Comparison of ENCODE assay signal across 15 cellular contexts in genomic region chr18:35491689-35492077, GRCh38. TPM values are rescaled to one million over a fixed set of nuclear protein-coding genes. Genes with fewer than 3 reads are reported as not detected.
DNase-seq lines count a peak whose midpoint lies in the region; ATAC-seq and TF ChIP-seq lines count a peak whose summit lies in the region.
"Had no signal": no experiment of that assay in that cellular context is flagged by ENCODE, and none has a peak within 500 bp of the region (broad histone marks: within the 10 kb centered on the region; RNA-seq: fewer than 3 reads in every experiment).

No MANE protein-coding gene starts in this region.

- peak overlapping the region; percentile 37 for H3K4me3 Mint-ChIP-seq in WTC11
- H3K4me3 Mint-ChIP-seq: activated CD4-positive, alpha-beta memory T cell treated with anti-CD3 and anti-CD28 coated beads for 36 hours; type B pancreatic cell had no signal

- DNase-seq in SKM-1 treated with dmso at 0.1 percent for 144 hours (lab: John Stamatoyannopoulos, UW; ENCODE audit: unreplicated experiment) (peak; percentile 7), SKM-1 (lab: John Stamatoyannopoulos, UW; ENCODE audit: unreplicated experiment) (no peak), WTC11 (ENCODE audit: low spot score) (no peak), fibroblast of villous mesenchyme (ENCODE audit: low read depth) (peak; percentile 14), osteoblast (ENCODE audit: insufficient read length, low spot score, missing footprints) (no peak), posterior cingulate gyrus (no peak)
- no peak for DNase-seq in stimulated activated CD4-positive, alpha-beta T cell treated with anti-CD3 and anti-CD28 coated beads, Interleukin-4, amount 100 ng/mL, for 1 hour
- DNase-seq: 8988T; activated CD4-positive, alpha-beta memory T cell treated with anti-CD3 and anti-CD28 coated beads for 36 hours; activated naive CD4-positive, alpha-beta T cell; NCI-H2227 treated with DMSO at 0.1 percent for 48 hours had no signal

- intact Hi-C loops in posterior cingulate gyrus (cut with DNase I) = no loop called here

- H3K4me1 Mint-ChIP-seq in WTC11 = peaks cover 90% of the 10 kb centered on the region

- peaks cover 19% of the 10 kb centered on the region for H3K4me1 ChIP-seq in osteoblast (ENCODE audit: insufficient read depth, low read length)

- H3K27me3 ChIP-seq in osteoblast (ENCODE audit: insufficient read depth, low read length) = no peaks in the 10 kb centered on the region
- H3K27me3 ChIP-seq: gastroesophageal sphincter had no signal

- no peaks in the 10 kb centered on the region for H3K9me3 ChIP-seq in osteoblast (ENCODE audit: low read depth, low read length)
- H3K9me3 ChIP-seq: gastroesophageal sphincter had no signal

- POLR2A ChIA-PET in WTC11 (lab: Charles Lee) = no interaction called here

- peaks cover 88% of the 10 kb centered on the region for H3K79me2 ChIP-seq in osteoblast (ENCODE audit: insufficient read depth, low read length)

- no peaks in the 10 kb centered on the region for H3K9me3 Mint-ChIP-seq in WTC11
- H3K9me3 Mint-ChIP-seq: type B pancreatic cell had no signal

- H3K36me3 ChIP-seq in osteoblast (ENCODE audit: insufficient read depth, low read length) = no peaks in the 10 kb centered on the region
- H3K36me3 ChIP-seq: gastroesophageal sphincter had no signal

- TF ChIP-seq CTCF in WTC11 (IDR thresholded peaks at IDR 0.05) = no peak
- no peak for TF ChIP-seq CTCF in fibroblast of villous mesenchyme (IDR thresholded peaks at IDR 0.05; ENCODE audit: insufficient read depth, low read depth, low read length)
- no peak for TF ChIP-seq CTCF in osteoblast (IDR thresholded peaks at IDR 0.05; ENCODE audit: extremely low read depth, low read depth, low read length)

- H3K4me3 ChIP-seq in fibroblast of villous mesenchyme (ENCODE audit: low read depth, low read length) (no peak overlapping the region), osteoblast (ENCODE audit: insufficient read depth, low read length) (no peak overlapping the region)
- H3K4me3 ChIP-seq: coronary artery, gastroesophageal sphincter had no signal

- ATAC-seq in WTC11 (peak; percentile 81), GM19324 (IDR thresholded peaks at IDR 0.05; ENCODE audit: low FRiP score, unreplicated experiment) (no peak)
- ATAC-seq: gastroesophageal sphincter had no signal

- CTCF ChIA-PET in WTC11 (lab: Charles Lee) = interaction anchor here (1.1 kb wide), 1 partner anchor 35 kb away, joined by 3 read pairs; no protein-coding TSS in a partner anchor

- H3K27me3 Mint-ChIP-seq in WTC11 (ENCODE audit: low read depth) = no peaks in the 10 kb centered on the region
- H3K27me3 Mint-ChIP-seq: activated CD4-positive, alpha-beta memory T cell treated with anti-CD3 and anti-CD28 coated beads for 36 hours; type B pancreatic cell had no signal

- H3K27ac Mint-ChIP-seq in WTC11 = peak overlapping the region; percentile 95
- H3K27ac Mint-ChIP-seq: activated CD4-positive, alpha-beta memory T cell treated with anti-CD3 and anti-CD28 coated beads for 36 hours; type B pancreatic cell had no signal

- H4K20me1 ChIP-seq in osteoblast (ENCODE audit: insufficient read depth, low read length) = no peaks in the 10 kb centered on the region

- no peak overlapping the region for H3K4me2 ChIP-seq in osteoblast (ENCODE audit: insufficient read depth, low read length)

- H2AFZ ChIP-seq in osteoblast (ENCODE audit: low read length) = peak overlapping the region; percentile 32

- H3K27ac ChIP-seq in osteoblast (ENCODE audit: low read depth, low read length) = no peak overlapping the region
- H3K27ac ChIP-seq: coronary artery, gastroesophageal sphincter had no signal

- H3K36me3 Mint-ChIP-seq in WTC11 = peaks cover 6% of the 10 kb centered on the region

TF ChIP-seq in WTC11, 78 proteins besides CTCF, POLR2A, EP300 and RAD21:
- TF ChIP-seq, protein P1, sequence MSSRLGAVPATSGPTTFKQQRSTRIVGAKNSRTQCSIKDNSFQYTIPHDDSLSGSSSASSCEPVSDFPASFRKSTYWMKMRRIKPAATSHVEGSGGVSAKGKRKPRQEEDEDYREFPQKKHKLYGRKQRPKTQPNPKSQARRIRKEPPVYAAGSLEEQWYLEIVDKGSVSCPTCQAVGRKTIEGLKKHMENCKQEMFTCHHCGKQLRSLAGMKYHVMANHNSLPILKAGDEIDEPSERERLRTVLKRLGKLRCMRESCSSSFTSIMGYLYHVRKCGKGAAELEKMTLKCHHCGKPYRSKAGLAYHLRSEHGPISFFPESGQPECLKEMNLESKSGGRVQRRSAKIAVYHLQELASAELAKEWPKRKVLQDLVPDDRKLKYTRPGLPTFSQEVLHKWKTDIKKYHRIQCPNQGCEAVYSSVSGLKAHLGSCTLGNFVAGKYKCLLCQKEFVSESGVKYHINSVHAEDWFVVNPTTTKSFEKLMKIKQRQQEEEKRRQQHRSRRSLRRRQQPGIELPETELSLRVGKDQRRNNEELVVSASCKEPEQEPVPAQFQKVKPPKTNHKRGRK (CRISPR knock-in tag; IDR thresholded peaks at IDR 0.05; ENCODE audit: borderline replicate concordance) = no peak
- TF ChIP-seq PRRX2 (CRISPR knock-in tag; IDR thresholded peaks at IDR 0.05) (no peak), USF2 (CRISPR knock-in tag; IDR thresholded peaks at IDR 0.05) (no peak), GRHL2 (CRISPR knock-in tag; IDR thresholded peaks at IDR 0.05; ENCODE audit: insufficient replicate concordance, severe bottlenecking) (no peak), ATF6 (CRISPR knock-in tag; IDR thresholded peaks at IDR 0.05) (no peak), SP1 (CRISPR knock-in tag; conservative IDR thresholded peaks at IDR 0.05) (no peak), CDX4 (CRISPR knock-in tag; IDR thresholded peaks at IDR 0.05; ENCODE audit: borderline replicate concordance) (no peak), MXD4 (CRISPR knock-in tag; IDR thresholded peaks at IDR 0.05; ENCODE audit: borderline replicate concordance) (no peak), NR1H2 (CRISPR knock-in tag; IDR thresholded peaks at IDR 0.05) (no peak), ZNF396 (CRISPR knock-in tag; IDR thresholded peaks at IDR 0.05; ENCODE audit: borderline replicate concordance) (no peak), RELA (CRISPR knock-in tag; IDR thresholded peaks at IDR 0.05; ENCODE audit: borderline replicate concordance) (no peak), SOX15 (CRISPR knock-in tag; IDR thresholded peaks at IDR 0.05) (no peak), ZBTB21 (CRISPR knock-in tag; IDR thresholded peaks at IDR 0.05; ENCODE audit: borderline replicate concordance) (no peak)
- TF ChIP-seq, protein P2, sequence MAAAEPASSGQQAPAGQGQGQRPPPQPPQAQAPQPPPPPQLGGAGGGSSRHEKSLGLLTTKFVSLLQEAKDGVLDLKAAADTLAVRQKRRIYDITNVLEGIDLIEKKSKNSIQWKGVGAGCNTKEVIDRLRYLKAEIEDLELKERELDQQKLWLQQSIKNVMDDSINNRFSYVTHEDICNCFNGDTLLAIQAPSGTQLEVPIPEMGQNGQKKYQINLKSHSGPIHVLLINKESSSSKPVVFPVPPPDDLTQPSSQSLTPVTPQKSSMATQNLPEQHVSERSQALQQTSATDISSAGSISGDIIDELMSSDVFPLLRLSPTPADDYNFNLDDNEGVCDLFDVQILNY (CRISPR knock-in tag; IDR thresholded peaks at IDR 0.05) = no peak

RNA-seq across cellular contexts. Expression of gene INO80C, which starts 6.1 kb away (rescaled TPM):
- total RNA-seq in WTC11 (2021) (42.3 to 49.4 TPM (median 45.6 TPM) in 3 replicates), fibroblast of villous mesenchyme (4.8 and 5.6 TPM in 2 replicates), osteoblast (9.0 and 14.4 TPM in 2 replicates)

Comparison
In these comparisons a context has a peak if more than half of its experiments do, and no peak if none do; other contexts are left out.
1. DNase-seq: peak in SKM-1 treated with dmso at 0.1 percent for 144 hours (single experiment) and fibroblast of villous mesenchyme (single experiment); none in SKM-1 (single experiment), WTC11 (single experiment), osteoblast (single experiment), posterior cingulate gyrus (0 of 10) and stimulated activated CD4-positive, alpha-beta T cell treated with anti-CD3 and anti-CD28 coated beads, Interleukin-4, amount 100 ng/mL, for 1 hour (single experiment).